24 cellular contexts compared by ENCODE assay signal in genomic region chr12:5582541-5582940, GRCh38.
"Had no signal": no experiment of that assay in that cellular context is flagged by ENCODE, and none has a peak within 500 bp of the region (broad histone marks: within the 10 kb centered on the region; RNA-seq: fewer than 3 reads in every experiment).

No MANE protein-coding gene starts in this region.

- H3K36me3 ChIP-seq: gastrocnemius medialis, neutrophil, pancreas, sigmoid colon, spleen, tibial artery, upper lobe of left lung had no signal

- H3K4me1 ChIP-seq: pancreas, sigmoid colon, spleen had no signal

- H3K27ac Mint-ChIP-seq: effector memory CD8-positive, alpha-beta T cell; memory B cell; natural killer cell; stimulated activated memory B cell treated with anti-CD40 and anti-IgM and Interleukin-4, amounts not matched to agents 10 μg/mL and 1 μg/mL and 100 μg/mL, for 72 hours had no signal

- DNase-seq: cerebellar nuclear complex; cortex of kidney; effector memory CD8-positive, alpha-beta T cell; foreskin fibroblast; gastrocnemius medialis; head of caudate nucleus; hippocampal formation; left colon; natural killer cell; pancreas; sigmoid colon; spleen; stimulated activated CD4-positive, alpha-beta T cell treated with anti-CD3 and anti-CD28 coated beads, Interleukin-4, amount 100 ng/mL, for 4 hours; stimulated activated naive CD8-positive, alpha-beta T cell treated with anti-CD3 and anti-CD28 coated beads, Interleukin-15, Interleukin-2, amounts not matched to agents 100 U/mL and 50 U/mL, for 24 hours; substantia nigra; tibial artery; upper lobe of left lung had no signal

- ATAC-seq: effector memory CD8-positive, alpha-beta T cell; gastrocnemius medialis; left colon; natural killer cell; stimulated activated memory B cell treated with anti-CD40 and anti-IgM and Interleukin-4, amounts not matched to agents 10 μg/mL and 1 μg/mL and 100 μg/mL, for 72 hours; stimulated activated naive CD8-positive, alpha-beta T cell treated with anti-CD3 and anti-CD28 coated beads, Interleukin-15, Interleukin-2, amounts not matched to agents 100 U/mL and 50 U/mL, for 24 hours had no signal

- H3K9me3 Mint-ChIP-seq: effector memory CD8-positive, alpha-beta T cell; memory B cell; natural killer cell; neural crest cell; stimulated activated memory B cell treated with anti-CD40 and anti-IgM and Interleukin-4, amounts not matched to agents 10 μg/mL and 1 μg/mL and 100 μg/mL, for 72 hours had no signal

- H3K4me3 ChIP-seq: gastrocnemius medialis, lung, pancreas, sigmoid colon, skin epidermis, spleen, testis, tibial artery, upper lobe of left lung had no signal

- H3K4me1 Mint-ChIP-seq: memory B cell; natural killer cell; neural crest cell; stimulated activated memory B cell treated with anti-CD40 and anti-IgM and Interleukin-4, amounts not matched to agents 10 μg/mL and 1 μg/mL and 100 μg/mL, for 72 hours had no signal

- H3K9me3 ChIP-seq: gastrocnemius medialis, neutrophil, pancreas, sigmoid colon, spleen, testis, tibial artery, upper lobe of left lung had no signal

- H3K4me3 Mint-ChIP-seq: effector memory CD8-positive, alpha-beta T cell; memory B cell; natural killer cell; neural crest cell; stimulated activated memory B cell treated with anti-CD40 and anti-IgM and Interleukin-4, amounts not matched to agents 10 μg/mL and 1 μg/mL and 100 μg/mL, for 72 hours had no signal

- H3K27me3 ChIP-seq: gastrocnemius medialis, neutrophil, pancreas, sigmoid colon, testis, upper lobe of left lung had no signal

- H3K27me3 Mint-ChIP-seq: stimulated activated memory B cell treated with anti-CD40 and anti-IgM and Interleukin-4, amounts not matched to agents 10 μg/mL and 1 μg/mL and 100 μg/mL, for 72 hours had no signal

- H3K27ac ChIP-seq: neutrophil, pancreas, sigmoid colon, spleen, tibial artery, upper lobe of left lung had no signal

- H3K36me3 Mint-ChIP-seq: memory B cell; natural killer cell; stimulated activated memory B cell treated with anti-CD40 and anti-IgM and Interleukin-4, amounts not matched to agents 10 μg/mL and 1 μg/mL and 100 μg/mL, for 72 hours had no signal
